ENCODE assay signal across 7 cellular contexts in the genomic region with DNA sequence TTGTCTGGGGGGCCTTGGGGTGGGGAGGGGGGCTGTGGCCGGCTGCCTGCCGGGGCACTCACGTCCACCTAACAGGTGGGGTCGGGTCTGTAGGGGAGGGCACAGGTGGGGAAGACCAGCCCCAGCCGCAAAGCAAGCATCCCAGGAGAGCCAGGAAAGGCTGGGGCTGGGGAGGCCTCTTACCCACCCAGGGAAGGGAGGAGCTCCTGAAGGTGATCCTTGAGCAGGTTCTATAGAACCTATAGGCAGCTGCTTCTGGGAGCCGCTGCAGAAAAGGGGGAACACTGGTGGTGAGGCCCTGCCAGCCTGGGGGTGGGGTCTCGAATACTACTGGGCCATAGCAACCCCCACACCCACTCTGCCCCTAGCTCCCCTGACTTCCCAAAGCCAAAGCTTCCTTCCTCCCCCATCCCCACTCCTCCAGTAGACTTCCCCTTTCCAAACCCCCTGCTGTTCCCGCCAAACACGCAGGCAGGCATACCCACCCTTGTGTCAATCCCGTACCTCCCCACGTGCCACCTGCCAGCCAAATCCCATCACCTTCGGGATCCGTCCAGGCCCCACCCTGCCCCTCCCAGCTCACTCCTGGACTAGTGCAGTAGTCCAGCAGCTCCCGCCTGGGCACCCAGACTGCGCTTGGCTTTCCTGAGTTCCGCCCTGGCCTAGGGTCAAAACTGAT. TPM values are rescaled to one million over a fixed set of nuclear protein-coding genes. Genes with fewer than 3 reads are reported as not detected.
A peak's percentile ranks its signal among the peaks of the same experiment; 100 is the strongest.
DNase-seq lines count a peak whose midpoint lies in the region; ATAC-seq and TF ChIP-seq lines count a peak whose summit lies in the region.

No MANE protein-coding gene starts in this region.

- H3K9me3 ChIP-seq in hepatocyte (ENCODE audit: low read depth) = no peaks in the 10 kb centered on the region

- H2AFZ ChIP-seq in hepatocyte = no peak overlapping the region

- H3K27me3 ChIP-seq in HL-60 (ENCODE audit: insufficient read depth, poor library complexity, severe bottlenecking) = no peaks in the 10 kb centered on the region
- no peaks in the 10 kb centered on the region for H3K27me3 ChIP-seq in hepatocyte

- H3K27ac ChIP-seq in HL-60 (replicated peaks) = peak overlapping the region; percentile 99
- 0 out of 2 replicates have a peak overlapping the region, but pooled peaks have one; percentile 16 for H3K27ac ChIP-seq in VCaP
- H3K27ac ChIP-seq in hepatocyte = peak overlapping the region; percentile 97

- peaks cover 45% of the 10 kb centered on the region for H4K20me1 ChIP-seq in hepatocyte (ENCODE audit: insufficient read depth, poor library complexity, severe bottlenecking)

- H3K9me2 ChIP-seq in hepatocyte (replicated peaks; ENCODE audit: insufficient read depth) = no peaks in the 10 kb centered on the region

- H3K4me3 ChIP-seq in HL-60 (replicated peaks; ENCODE audit: insufficient read depth, low read length) (peak overlapping the region; percentile 41), hepatocyte (no peak overlapping the region)

- ATAC-seq in stimulated activated naive CD8-positive, alpha-beta T cell treated with anti-CD3 and anti-CD28 coated beads, Interleukin-15, Interleukin-2, amounts not matched to agents 100 U/mL and 50 U/mL, for 24 hours = no peak

- peak; percentile 80 to 89 for DNase-seq in HL-60 (ENCODE audit: low read depth in 1 of 2, low spot score in 1 of 2)
- no peak for DNase-seq in hepatocyte (ENCODE audit: low spot score)
- peak; percentile 11 for DNase-seq in stimulated activated naive CD8-positive, alpha-beta T cell treated with anti-CD3 and anti-CD28 coated beads, Interleukin-15, Interleukin-2, amounts not matched to agents 100 U/mL and 50 U/mL, for 24 hours
- DNase-seq in stimulated activated CD4-positive, alpha-beta T cell treated with anti-CD3 and anti-CD28 coated beads, Interleukin-4, amount 100 ng/mL, for 4 hours = no peak
- DNase-seq in NCI-H1436 (lab: John Stamatoyannopoulos, UW) = no peak
- no peak for DNase-seq in OCI-M2 (lab: John Stamatoyannopoulos, UW; ENCODE audit: unreplicated experiment)

- peaks cover 86% of the 10 kb centered on the region for H3K79me2 ChIP-seq in hepatocyte

- TF ChIP-seq CTCF in HL-60 (IDR thresholded peaks at IDR 0.05; ENCODE audit: insufficient read depth, low read length) = no peak
- TF ChIP-seq CTCF in VCaP (conservative IDR thresholded peaks at IDR 0.05) = no peak
- TF ChIP-seq CTCF in hepatocyte (IDR thresholded peaks at IDR 0.05; ENCODE audit: poor library complexity) = no peak

- no peaks in the 10 kb centered on the region for H3K36me3 ChIP-seq in hepatocyte (replicated peaks; ENCODE audit: insufficient read depth, low read depth)

- 77% methylated on average over 10 of the region's 16 CpGs for WGBS in hepatocyte (ENCODE audit: low lambda C conversion rate, missing lambda C conversion rate)

- peak overlapping the region; percentile 83 for H3K4me2 ChIP-seq in hepatocyte

- H3K4me1 ChIP-seq in hepatocyte (ENCODE audit: insufficient read depth) = peaks cover 77% of the 10 kb centered on the region

RNA-seq across cellular contexts. Expression of a gene that starts 5.6 kb away (rescaled TPM):
- total RNA-seq in hepatocyte = 3.4 and 6.4 TPM in 2 replicates
- 14.3 and 16.0 TPM in 2 replicates for polyA plus RNA-seq in hepatocyte

RNA-seq across cellular contexts. Expression of a gene that starts 9.5 kb away (rescaled TPM):
- 13.2 and 13.4 TPM in 2 replicates for total RNA-seq in hepatocyte
- 22.8 and 26.2 TPM in 2 replicates for polyA plus RNA-seq in hepatocyte

RNA-seq across cellular contexts. Expression of a gene that starts 27.5 kb away (rescaled TPM):
- total RNA-seq in hepatocyte = 62.5 and 77.5 TPM in 2 replicates
- 99.7 and 102 TPM in 2 replicates for polyA plus RNA-seq in hepatocyte

RNA-seq across cellular contexts. Expression of a gene that starts 45.7 kb away (rescaled TPM):
- total RNA-seq in hepatocyte = 1.4 and 1.7 TPM in 2 replicates
- 2.4 and 3.1 TPM in 2 replicates for polyA plus RNA-seq in hepatocyte

RNA-seq across cellular contexts. Expression of a gene that starts 47.4 kb away (rescaled TPM):
- 2.4 and 5.3 TPM in 2 replicates for total RNA-seq in hepatocyte
- polyA plus RNA-seq in hepatocyte = 11.0 and 11.6 TPM in 2 replicates

Comparison
In these comparisons a context has a peak if more than half of its experiments do, and no peak if none do; other contexts are left out.
1. DNase-seq: peak in HL-60 (2 of 2) and stimulated activated naive CD8-positive, alpha-beta T cell treated with anti-CD3 and anti-CD28 coated beads, Interleukin-15, Interleukin-2, amounts not matched to agents 100 U/mL and 50 U/mL, for 24 hours (single experiment); none in hepatocyte (single experiment), stimulated activated CD4-positive, alpha-beta T cell treated with anti-CD3 and anti-CD28 coated beads, Interleukin-4, amount 100 ng/mL, for 4 hours (0 of 2), NCI-H1436 (single experiment) and OCI-M2 (single experiment).
2. H3K27ac ChIP-seq: peak in every context shown above with its lines; median percentile 99 in HL-60; 97 in hepatocyte; 16 in VCaP.